In genomic region chr1:21613072-21613867, GRCh38 we compare ENCODE assay signal across 25 cellular contexts. TPM values are rescaled to one million over a fixed set of nuclear protein-coding genes. Genes with fewer than 3 reads are reported as not detected.
"Had no signal": no experiment of that assay in that cellular context is flagged by ENCODE, and none has a peak within 500 bp of the region (broad histone marks: within the 10 kb centered on the region; RNA-seq: fewer than 3 reads in every experiment).

No MANE protein-coding gene starts in this region.

- H3K9me3 ChIP-seq: Peyer's patch, SJCRH30, SK-N-SH had no signal

- H3K4me3 Mint-ChIP-seq: activated CD8-positive, alpha-beta T cell treated with anti-CD3 and anti-CD28 coated beads for 36 hours; activated naive CD8-positive, alpha-beta T cell; activated T-cell treated with anti-CD3 and anti-CD28 coated beads, Interleukin-2, amount 50 U/mL, for 72 hours; brain had no signal

- H3K36me3 Mint-ChIP-seq: activated naive CD8-positive, alpha-beta T cell; brain had no signal

- H3K36me3 ChIP-seq: cardiac muscle cell, Peyer's patch, SJCRH30 had no signal

- DNase-seq: activated CD4-positive, CD25-positive, alpha-beta regulatory T cell; activated CD8-positive, alpha-beta memory T cell treated with anti-CD3 and anti-CD28 coated beads, Interleukin-2, amount 50 U/mL, for 4 hours; activated CD8-positive, alpha-beta T cell treated with anti-CD3 and anti-CD28 coated beads for 36 hours; activated naive CD4-positive, alpha-beta T cell; activated T-cell treated with anti-CD3 and anti-CD28 coated beads, Interleukin-2, amount 50 U/mL, for 72 hours; amygdala; NCI-H1092; NCI-H1417; NCI-H1930; NCI-H345; NCI-H510A; NCI-H526 treated with DMSO at 0.1 percent for 48 hours; NCI-H82; NK-92 treated with Interleukin-12 subunit alpha and Interleukin-12 subunit beta, amount 100 ng/mL, for 24 hours; Peyer's patch; Right ventricle myocardium superior; SJCRH30; SK-N-SH; T-helper 1 cell had no signal

- H3K4me3 ChIP-seq: cardiac muscle cell, Peyer's patch, SJCRH30 had no signal

- H3K27ac ChIP-seq: cardiac muscle cell, KMS-11, RWPE1, SJCRH30 had no signal

- H3K9me3 Mint-ChIP-seq: activated CD8-positive, alpha-beta T cell treated with anti-CD3 and anti-CD28 coated beads for 36 hours; activated T-cell treated with anti-CD3 and anti-CD28 coated beads, Interleukin-2, amount 50 U/mL, for 72 hours; brain had no signal

- H3K27ac Mint-ChIP-seq: activated CD8-positive, alpha-beta T cell treated with anti-CD3 and anti-CD28 coated beads for 36 hours; activated naive CD8-positive, alpha-beta T cell; activated T-cell treated with anti-CD3 and anti-CD28 coated beads, Interleukin-2, amount 50 U/mL, for 72 hours; brain had no signal

- ATAC-seq: activated CD8-positive, alpha-beta T cell treated with anti-CD3 and anti-CD28 coated beads for 36 hours; activated T-cell treated with anti-CD3 and anti-CD28 coated beads, Interleukin-2, amount 50 U/mL, for 72 hours had no signal

- H3K27me3 ChIP-seq: cardiac muscle cell, Peyer's patch, SJCRH30 had no signal

RNA-seq across cellular contexts. Expression of gene RAP1GAP, which starts 55.9 kb away (rescaled TPM):
- total RNA-seq: MCF 10A had no signal
